In genomic region chr1:110726755-110727154, GRCh38 we compare ENCODE assay signal across 11 cellular contexts. TPM values are rescaled to one million over a fixed set of nuclear protein-coding genes. Genes with fewer than 3 reads are reported as not detected.
DNase-seq lines count a peak whose midpoint lies in the region; ATAC-seq and TF ChIP-seq lines count a peak whose summit lies in the region.
"Had no signal": no experiment of that assay in that cellular context is flagged by ENCODE, and none has a peak within 500 bp of the region (broad histone marks: within the 10 kb centered on the region; RNA-seq: fewer than 3 reads in every experiment).

No MANE protein-coding gene starts in this region.

- no peak overlapping the region for H2AFZ ChIP-seq in PC-3 (ENCODE audit: low read length)

- H3K9me2 ChIP-seq in PC-3 (replicated peaks; ENCODE audit: low read length), result no peaks in the 10 kb centered on the region

- peak overlapping the region; percentile 82 for H3K27ac Mint-ChIP-seq in T-helper 17 cell

- H3K36me3 ChIP-seq in GM06990 (ENCODE audit: control insufficient read depth, insufficient read depth, low read length) (no peaks in the 10 kb centered on the region), PC-3 (ENCODE audit: low read depth, low read length) (no peaks in the 10 kb centered on the region)
- H3K36me3 ChIP-seq: ascending aorta, SJSA1 had no signal

- H3K27ac ChIP-seq in PC-3 (ENCODE audit: low read length), result no peak overlapping the region
- H3K27ac ChIP-seq: ascending aorta, SJSA1 had no signal

- TF ChIP-seq CTCF in GM06990 (IDR thresholded peaks at IDR 0.05; ENCODE audit: insufficient read depth, low read length, poor library complexity, severe bottlenecking), result no peak
- no peak for TF ChIP-seq CTCF in PC-3 (conservative IDR thresholded peaks at IDR 0.05; ENCODE audit: low read depth, low read length)

- no TSS peak for BruUV-seq in PC-3 (replicated peaks; lab: Mats Ljungman, UMichigan)

- no peak overlapping the region for H3K9ac ChIP-seq in PC-3 (ENCODE audit: low read length)

- ATAC-seq in GM19324 (IDR thresholded peaks at IDR 0.05; ENCODE audit: low FRiP score, unreplicated experiment) (peak; percentile 72), HG02981 (IDR thresholded peaks at IDR 0.05; ENCODE audit: unreplicated experiment) (peak; percentile 67), T-helper 17 cell (peak; percentile 44), PC-3 (no peak)

- H3K4me2 ChIP-seq in PC-3 (ENCODE audit: low read length), result no peak overlapping the region

- H4K20me1 ChIP-seq in PC-3 (ENCODE audit: low read length), result no peaks in the 10 kb centered on the region

- no peaks in the 10 kb centered on the region for H3K27me3 Mint-ChIP-seq in T-helper 17 cell

- DNase-seq in GM06990 (ENCODE audit: extremely low read depth, insufficient read length) (peak; percentile 40), T-helper 17 cell (no peak), NCI-H2227 (lab: John Stamatoyannopoulos, UW; ENCODE audit: unreplicated experiment) (no peak), PC-3 (no peak), NCI-H510A (lab: John Stamatoyannopoulos, UW) (no peak)
- no peak for DNase-seq in activated CD8-positive, alpha-beta memory T cell treated with anti-CD3 and anti-CD28 coated beads, Interleukin-2, amount 50 U/mL, for 4 hours
- DNase-seq: glutamatergic neuron had no signal

- no peaks in the 10 kb centered on the region for H3F3A ChIP-seq in PC-3 (ENCODE audit: low read length, unreplicated experiment)

- H3K4me1 Mint-ChIP-seq in T-helper 17 cell, result peaks cover 27% of the 10 kb centered on the region

- H3K9me3 ChIP-seq in T-helper 17 cell (ENCODE audit: control insufficient read depth, low read length, poor library complexity, severe bottlenecking) (no peaks in the 10 kb centered on the region), PC-3 (ENCODE audit: low read length) (no peaks in the 10 kb centered on the region)
- H3K9me3 ChIP-seq: ascending aorta, SJSA1 had no signal

- intact Hi-C loops in PC-3 (cut with micrococcal nuclease), result no loop called here

- H3K79me2 ChIP-seq in PC-3 (ENCODE audit: low read length), result no peaks in the 10 kb centered on the region

- peak overlapping the region; percentile 81 for H3K4me3 Mint-ChIP-seq in T-helper 17 cell

- no peaks in the 10 kb centered on the region for H3K4me1 ChIP-seq in PC-3 (ENCODE audit: insufficient read depth, low read length)
- H3K4me1 ChIP-seq: ascending aorta, SJSA1 had no signal

- H3K27me3 ChIP-seq in GM06990 (replicated peaks; ENCODE audit: control insufficient read depth, insufficient read depth, low read length) (no peaks in the 10 kb centered on the region), PC-3 (ENCODE audit: low read length) (peaks cover 68% of the 10 kb centered on the region)
- H3K27me3 ChIP-seq: ascending aorta had no signal

- POLR2A ChIA-PET in PC-3 (lab: Charles Lee; ENCODE audit: unreplicated experiment), result no interaction called here

- CTCF ChIA-PET in PC-3 (lab: Charles Lee), result no interaction called here

- no peak overlapping the region; the same call in 1 of the 2 replicates for H3K4me3 ChIP-seq in GM06990 (replicated peaks; ENCODE audit: low read depth, low read length)
- no peak overlapping the region for H3K4me3 ChIP-seq in PC-3 (ENCODE audit: low read length)
- H3K4me3 ChIP-seq: ascending aorta, SJSA1 had no signal

- no peaks in the 10 kb centered on the region for H3K36me3 Mint-ChIP-seq in T-helper 17 cell (ENCODE audit: low read depth)

RNA-seq across cellular contexts. Expression of gene KCNA3, which starts 52.0 kb away (rescaled TPM):
- total RNA-seq in T-helper 17 cell (100 to 1,000 TPM; 114 to 115 TPM), PC-3 (2014; rRNA removed) (not detected in 2 replicates)
- total RNA-seq: ascending aorta, SJSA1 had no signal

Comparison
In these comparisons a context has a peak if more than half of its experiments do, and no peak if none do; other contexts are left out.
1. RNA of gene KCNA3, which starts 52.0 kb away (total RNA-seq): 114 to 115 TPM in T-helper 17 cell; not detected in PC-3; every median in the first group is over 100 times any median in the second.